8 cellular contexts compared by ENCODE assay signal in genomic region chr1:109263597-109264378, GRCh38. TPM values are rescaled to one million over a fixed set of nuclear protein-coding genes. Genes with fewer than 3 reads are reported as not detected.
DNase-seq lines count a peak whose midpoint lies in the region; ATAC-seq, FAIRE-seq and TF ChIP-seq lines count a peak whose summit lies in the region.

No MANE protein-coding gene starts in this region.

- no peak overlapping the region for H3K27ac Mint-ChIP-seq in activated naive CD8-positive, alpha-beta T cell treated with anti-CD3 and anti-CD28 coated beads for 36 hours
- peak overlapping the region; percentile 71 for H3K27ac Mint-ChIP-seq in progenitor cell of endocrine pancreas

- TF ChIP-seq CTCF in AG09319 (IDR thresholded peaks at IDR 0.05; ENCODE audit: low read depth, low read length) (peak; percentile 96), progenitor cell of endocrine pancreas (IDR thresholded peaks at IDR 0.05; ENCODE audit: unreplicated experiment) (peak; percentile 100)

- H3K9me3 Mint-ChIP-seq in activated naive CD8-positive, alpha-beta T cell treated with anti-CD3 and anti-CD28 coated beads for 36 hours: no peaks in the 10 kb centered on the region
- H3K9me3 Mint-ChIP-seq in progenitor cell of endocrine pancreas (ENCODE audit: low read depth): no peaks in the 10 kb centered on the region

- H3K36me3 Mint-ChIP-seq in activated naive CD8-positive, alpha-beta T cell treated with anti-CD3 and anti-CD28 coated beads for 36 hours: no peaks in the 10 kb centered on the region
- peaks cover 8% of the 10 kb centered on the region for H3K36me3 Mint-ChIP-seq in progenitor cell of endocrine pancreas (ENCODE audit: insufficient read depth)

- ATAC-seq in GM18909 (IDR thresholded peaks at IDR 0.05; ENCODE audit: poor library complexity, unreplicated experiment): peak; percentile 74

- intact Hi-C loops in head of caudate nucleus (cut with DNase I): loop anchor here (5.0 to 10.0 kb wide), 3 partner anchors 61 to 149 kb away; partner anchors contain the start of genes ELAPOR1 and SORT1

- peaks cover 3% of the 10 kb centered on the region for H3K4me1 Mint-ChIP-seq in activated naive CD8-positive, alpha-beta T cell treated with anti-CD3 and anti-CD28 coated beads for 36 hours
- peaks cover 2% of the 10 kb centered on the region for H3K4me1 Mint-ChIP-seq in progenitor cell of endocrine pancreas (ENCODE audit: low read depth)

- no peak overlapping the region for H3K4me3 Mint-ChIP-seq in activated naive CD8-positive, alpha-beta T cell treated with anti-CD3 and anti-CD28 coated beads for 36 hours
- H3K4me3 Mint-ChIP-seq in progenitor cell of endocrine pancreas (ENCODE audit: low read depth): no peak overlapping the region

- DNase-seq in AG09319 (ENCODE audit: extremely low read depth, low read depth) (peak; percentile 24), HT1080 (ENCODE audit: low read depth) (peak; percentile 83), T follicular helper cell (ENCODE audit: low read depth) (peak; percentile 59), head of caudate nucleus (peak; percentile 63 to 94 (median 84)), progenitor cell of endocrine pancreas (ENCODE audit: low spot score, unreplicated experiment) (peak; percentile 97), urothelium cell line (ENCODE audit: low spot score) (peak; percentile 84)
- peak; percentile 83 for DNase-seq in activated naive CD8-positive, alpha-beta T cell treated with anti-CD3 and anti-CD28 coated beads for 36 hours

- FAIRE-seq in urothelium cell line (lab: Jason Lieb, UNC): peak; percentile 99

- H3K27me3 Mint-ChIP-seq in activated naive CD8-positive, alpha-beta T cell treated with anti-CD3 and anti-CD28 coated beads for 36 hours: no peaks in the 10 kb centered on the region
- H3K27me3 Mint-ChIP-seq in progenitor cell of endocrine pancreas: no peaks in the 10 kb centered on the region

RNA-seq across cellular contexts. Expression of gene CELSR2, which starts 14.4 kb away (rescaled TPM):
- 1.5 and 1.7 TPM in 2 replicates for total RNA-seq in HT1080 (2014; rRNA removed; shearing (Covaris generic))
- 3.1 and 3.6 TPM in 2 replicates for polyA plus RNA-seq in HT1080 (2015; cell fraction: cytosol; rRNA removed)
- polyA plus RNA-seq in HT1080 (2015; cell fraction: nucleus; rRNA removed): 10.2 and 10.7 TPM in 2 replicates
- total RNA-seq in activated naive CD8-positive, alpha-beta T cell treated with anti-CD3 and anti-CD28 coated beads for 36 hours: 1 to 10 TPM; 2.6 TPM
- total RNA-seq in progenitor cell of endocrine pancreas: 33.7 and 38.7 TPM in 2 replicates

RNA-seq across cellular contexts. Expression of gene PSRC1, which starts 19.2 kb away (rescaled TPM):
- 62.1 and 65.2 TPM in 2 replicates for total RNA-seq in HT1080 (2014; rRNA removed; shearing (Covaris generic))
- 28.4 and 28.5 TPM in 2 replicates for polyA plus RNA-seq in HT1080 (2015; cell fraction: cytosol; rRNA removed)
- polyA plus RNA-seq in HT1080 (2015; cell fraction: nucleus; rRNA removed): 85.6 and 86.6 TPM in 2 replicates
- total RNA-seq in activated naive CD8-positive, alpha-beta T cell treated with anti-CD3 and anti-CD28 coated beads for 36 hours: 10 to 100 TPM; 10.7 to 12.2 TPM
- total RNA-seq in progenitor cell of endocrine pancreas: 26.1 and 29.4 TPM in 2 replicates

RNA-seq across cellular contexts. Expression of gene MYBPHL, which starts 43.0 kb away (rescaled TPM):
- total RNA-seq in HT1080 (2014; rRNA removed; shearing (Covaris generic)): not detected in 2 replicates
- 0.09 TPM in 1 of 2 replicates, not detected in the other for polyA plus RNA-seq in HT1080 (2015; cell fraction: cytosol; rRNA removed)
- polyA plus RNA-seq in HT1080 (2015; cell fraction: nucleus; rRNA removed): not detected in 2 replicates
- not detected for total RNA-seq in activated naive CD8-positive, alpha-beta T cell treated with anti-CD3 and anti-CD28 coated beads for 36 hours
- 0.29 TPM in 1 of 2 replicates, not detected in the other for total RNA-seq in progenitor cell of endocrine pancreas

RNA-seq across cellular contexts. Expression of gene SARS1, which starts 50.1 kb away (rescaled TPM):
- total RNA-seq in HT1080 (2014; rRNA removed; shearing (Covaris generic)): 173 and 183 TPM in 2 replicates
- 233 and 247 TPM in 2 replicates for polyA plus RNA-seq in HT1080 (2015; cell fraction: cytosol; rRNA removed)
- polyA plus RNA-seq in HT1080 (2015; cell fraction: nucleus; rRNA removed): 296 and 304 TPM in 2 replicates
- total RNA-seq in activated naive CD8-positive, alpha-beta T cell treated with anti-CD3 and anti-CD28 coated beads for 36 hours: 100 to 1,000 TPM; 217 to 226 TPM
- total RNA-seq in progenitor cell of endocrine pancreas: 135 TPM in 2 replicates

Comparison
In these comparisons a context has a peak if more than half of its experiments do, and no peak if none do; other contexts are left out.
1. Peak in every context shown above with its lines: DNase-seq and ATAC-seq.
2. DNase-seq: peak in every context shown above with its lines; median percentile 97 in progenitor cell of endocrine pancreas; 84 in head of caudate nucleus; 84 in urothelium cell line; 83 in HT1080; 83 in activated naive CD8-positive, alpha-beta T cell treated with anti-CD3 and anti-CD28 coated beads for 36 hours; 59 in T follicular helper cell; 24 in AG09319.